In the genomic region with DNA sequence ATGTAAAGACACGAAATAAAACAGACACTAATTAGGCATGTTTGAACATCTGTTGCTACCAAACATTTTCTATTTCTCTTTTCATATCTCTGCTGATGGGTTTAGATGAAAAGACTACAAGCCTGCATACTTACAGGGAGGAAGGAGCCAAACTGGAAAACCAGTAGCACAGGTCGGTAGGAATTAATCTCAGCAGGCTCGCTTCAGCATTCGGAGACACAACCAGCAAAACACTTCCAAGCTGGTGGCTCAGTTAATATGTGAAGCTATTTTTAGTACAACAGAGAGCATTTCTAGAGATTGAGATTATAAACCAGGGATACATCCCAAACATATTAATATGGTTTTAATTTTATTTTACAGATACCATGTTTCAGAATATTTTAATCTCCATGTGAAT, we compare ENCODE assay signal across 14 cellular contexts.
A peak's percentile ranks its signal among the peaks of the same experiment; 100 is the strongest.
DNase-seq lines count a peak whose midpoint lies in the region; TF ChIP-seq lines count a peak whose summit lies in the region.
"Had no signal": no experiment of that assay in that cellular context is flagged by ENCODE, and none has a peak within 500 bp of the region (broad histone marks: within the 10 kb centered on the region; RNA-seq: fewer than 3 reads in every experiment).

No MANE protein-coding gene starts in this region.

- H3K27me3 Mint-ChIP-seq in osteocyte (ENCODE audit: unreplicated experiment): no peaks in the 10 kb centered on the region
- H3K27me3 Mint-ChIP-seq: B cell had no signal

- no peak overlapping the region for H3K4me2 ChIP-seq in Karpas-422 (ENCODE audit: low read depth, low read length, poor library complexity, severe bottlenecking)
- H3K4me2 ChIP-seq: BLaER1 treated with 17β-estradiol and CSF1 and Interleukin-3, amounts not matched to agents 10 nM and 100 nM had no signal

- H3K9me3 ChIP-seq in Karpas-422 (ENCODE audit: low read length): no peaks in the 10 kb centered on the region
- H3K9me3 ChIP-seq: BLaER1 treated with 17β-estradiol and CSF1 and Interleukin-3, amounts not matched to agents 10 nM and 100 nM; HAP-1 had no signal

- DNase-seq in G401 (ENCODE audit: low spot score) (peak; percentile 93), Karpas-422 (no peak), cerebellar cortex (ENCODE audit: low spot score) (peak; percentile 90), osteocyte (ENCODE audit: extremely low spot score, unreplicated experiment) (no peak), activated gamma-delta T cell (lab: John Stamatoyannopoulos, UW) (no peak), NCI-H82 treated with DMSO at 0.1 percent for 48 hours (lab: John Stamatoyannopoulos, UW; ENCODE audit: unreplicated experiment) (no peak)
- no peak for DNase-seq in activated CD4-positive, alpha-beta T cell treated with anti-CD3 and anti-CD28 coated beads, Interleukin-2, amount 50 U/mL, for 1 hour
- DNase-seq: CD8-positive, alpha-beta T cell; GF-D8; IMR-90 had no signal

- H3K27ac Mint-ChIP-seq in osteocyte (ENCODE audit: unreplicated experiment): peak overlapping the region; percentile 29
- H3K27ac Mint-ChIP-seq: B cell; CD8-positive, alpha-beta T cell had no signal

- H3K4me3 ChIP-seq in Karpas-422 (ENCODE audit: low read length): no peak overlapping the region
- H3K4me3 ChIP-seq: BLaER1 treated with 17β-estradiol and CSF1 and Interleukin-3, amounts not matched to agents 10 nM and 100 nM; HAP-1; K562 had no signal

- H3K4me3 Mint-ChIP-seq in osteocyte (ENCODE audit: unreplicated experiment): no peak overlapping the region
- H3K4me3 Mint-ChIP-seq: B cell; CD8-positive, alpha-beta T cell had no signal

- no peak overlapping the region; the same call in 1 of the 2 replicates for H2AFZ ChIP-seq in Karpas-422 (ENCODE audit: low read length)

- H3K27ac ChIP-seq in Karpas-422 (ENCODE audit: low read length): peak overlapping the region; percentile 50
- H3K27ac ChIP-seq: BLaER1 treated with 17β-estradiol and CSF1 and Interleukin-3, amounts not matched to agents 10 nM and 100 nM had no signal

- no peaks in the 10 kb centered on the region for H3K36me3 ChIP-seq in Karpas-422 (ENCODE audit: insufficient read depth, low read length)
- H3K36me3 ChIP-seq: BLaER1 treated with 17β-estradiol and CSF1 and Interleukin-3, amounts not matched to agents 10 nM and 100 nM; HAP-1 had no signal

- H3K36me3 Mint-ChIP-seq in osteocyte (ENCODE audit: unreplicated experiment): peaks cover 2% of the 10 kb centered on the region
- H3K36me3 Mint-ChIP-seq: CD8-positive, alpha-beta T cell had no signal

- no peak overlapping the region for H3K9ac ChIP-seq in Karpas-422 (ENCODE audit: low read length)
- H3K9ac ChIP-seq: BLaER1 treated with 17β-estradiol and CSF1 and Interleukin-3, amounts not matched to agents 10 nM and 100 nM had no signal

- TF ChIP-seq CTCF in osteocyte (IDR thresholded peaks at IDR 0.05): no peak

- peaks cover 52% of the 10 kb centered on the region for H3K4me1 ChIP-seq in Karpas-422 (ENCODE audit: low read length)
- H3K4me1 ChIP-seq: HAP-1 had no signal

- in situ Hi-C loops in G401 (cut with HindIII; ENCODE audit: low sequenced_read_pairs): no loop called here

- 0 out of 2 replicates have a peak, but pooled peaks cover 2% of the 10 kb centered on the region for H3K27me3 ChIP-seq in Karpas-422 (ENCODE audit: low read length)
- H3K27me3 ChIP-seq: BLaER1 treated with 17β-estradiol and CSF1 and Interleukin-3, amounts not matched to agents 10 nM and 100 nM had no signal

- H3K79me2 ChIP-seq in Karpas-422 (ENCODE audit: low read length): no peaks in the 10 kb centered on the region

- no peaks in the 10 kb centered on the region for H4K20me1 ChIP-seq in Karpas-422 (ENCODE audit: insufficient read depth, low read depth, low read length)
- H4K20me1 ChIP-seq: BLaER1 treated with 17β-estradiol and CSF1 and Interleukin-3, amounts not matched to agents 10 nM and 100 nM had no signal

- H3K4me1 Mint-ChIP-seq in osteocyte (ENCODE audit: unreplicated experiment): peaks cover 36% of the 10 kb centered on the region

- no peaks in the 10 kb centered on the region for H3K9me3 Mint-ChIP-seq in osteocyte (ENCODE audit: unreplicated experiment)

- H3K9me2 ChIP-seq in Karpas-422 (replicated peaks; ENCODE audit: insufficient read depth, low read length): no peaks in the 10 kb centered on the region

Comparison
In these comparisons a context has a peak if more than half of its experiments do, and no peak if none do; other contexts are left out.
1. DNase-seq: peak in G401 (single experiment) and cerebellar cortex (single experiment); none in Karpas-422 (single experiment), osteocyte (single experiment), activated CD4-positive, alpha-beta T cell treated with anti-CD3 and anti-CD28 coated beads, Interleukin-2, amount 50 U/mL, for 1 hour (single experiment), activated gamma-delta T cell (single experiment) and NCI-H82 treated with DMSO at 0.1 percent for 48 hours (single experiment).